Comparison of ENCODE assay signal across 24 cellular contexts in the genomic region with DNA sequence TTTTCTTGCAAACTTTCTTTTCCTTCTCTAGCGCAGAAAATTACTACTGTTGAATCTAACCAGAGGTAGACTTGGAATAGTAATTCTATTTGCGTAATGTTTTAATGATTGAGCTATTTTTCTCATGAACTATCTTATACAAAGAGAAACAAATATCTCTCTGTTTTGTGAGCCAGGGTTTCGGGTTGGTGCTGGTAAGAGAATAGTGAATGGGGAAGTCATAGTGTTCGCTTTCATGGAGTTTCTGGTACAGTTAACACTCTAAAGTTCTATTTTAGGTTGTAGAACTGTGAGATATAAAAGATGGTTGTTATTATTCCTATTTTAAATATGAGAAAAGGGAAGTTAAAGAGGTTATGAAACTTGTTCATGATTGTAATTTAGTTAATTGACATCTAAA. TPM values are rescaled to one million over a fixed set of nuclear protein-coding genes. Genes with fewer than 3 reads are reported as not detected.
"Had no signal": no experiment of that assay in that cellular context is flagged by ENCODE, and none has a peak within 500 bp of the region (broad histone marks: within the 10 kb centered on the region; RNA-seq: fewer than 3 reads in every experiment).

No MANE protein-coding gene starts in this region.

- H3K4me3 ChIP-seq: gastroesophageal sphincter, hepatocyte, right atrium auricular region had no signal

- H3K4me2 ChIP-seq: hepatocyte had no signal

- H3K27ac ChIP-seq: brain microvascular endothelial cell, epithelial cell of prostate, gastroesophageal sphincter, hepatocyte, right atrium auricular region had no signal

- H3K79me2 ChIP-seq: hepatocyte had no signal

- ATAC-seq: activated CD8-positive, alpha-beta T cell treated with anti-CD3 and anti-CD28 coated beads, Interleukin-2, amount 10 ng/mL, durations not matched to agents 7 days and 5 days; gastroesophageal sphincter; left lobe of liver; natural killer cell had no signal

- H3K36me3 ChIP-seq: brain microvascular endothelial cell, gastroesophageal sphincter, right atrium auricular region had no signal

- H2AFZ ChIP-seq: hepatocyte had no signal

- H3K27me3 ChIP-seq: brain microvascular endothelial cell, gastroesophageal sphincter, hepatocyte, right atrium auricular region had no signal

- DNase-seq: activated CD4-positive, alpha-beta T cell treated with anti-CD3 and anti-CD28 coated beads, Interleukin-2, amount 10 ng/mL, durations not matched to agents 24 days and 14 days; activated CD4-positive, CD25-positive, alpha-beta regulatory T cell; activated CD8-positive, alpha-beta memory T cell treated with anti-CD3 and anti-CD28 coated beads, Interleukin-2, amount 50 U/mL, for 4 hours; activated CD8-positive, alpha-beta T cell treated with anti-CD3 and anti-CD28 coated beads, Interleukin-2, amount 10 ng/mL, durations not matched to agents 7 days and 5 days; activated gamma-delta T cell treated with Interleukin-2 at 50 U/mL for 16 hours; activated naive CD8-positive, alpha-beta T cell treated with anti-CD3 and anti-CD28 coated beads for 36 hours; brain microvascular endothelial cell; cortex of kidney; effector memory CD4-positive, alpha-beta T cell; natural killer cell; nucleus accumbens; stimulated activated CD4-positive, alpha-beta T cell treated with anti-CD3 and anti-CD28 coated beads, Interleukin-4, amount 100 ng/mL, for 24 hours; stimulated activated naive CD4-positive, alpha-beta T cell; trophoblast cell had no signal

- H3K9me3 ChIP-seq: gastroesophageal sphincter, right atrium auricular region had no signal

- H3K4me1 ChIP-seq: gastroesophageal sphincter, right atrium auricular region had no signal

RNA-seq across cellular contexts. Expression of a gene that starts 6.6 kb away (rescaled TPM):
- total RNA-seq: activated CD4-positive, alpha-beta T cell treated with anti-CD3 and anti-CD28 coated beads, Interleukin-2, amount 10 ng/mL, durations not matched to agents 24 days and 14 days; activated CD8-positive, alpha-beta T cell treated with anti-CD3 and anti-CD28 coated beads, Interleukin-2, amount 10 ng/mL, durations not matched to agents 7 days and 5 days; activated naive CD8-positive, alpha-beta T cell treated with anti-CD3 and anti-CD28 coated beads for 36 hours; fibroblast of lung; gastroesophageal sphincter; lung microvascular endothelial cell; mucosa of gallbladder; posterior vena cava; right atrium auricular region; skeletal muscle tissue had no signal

RNA-seq across cellular contexts. Expression of a gene that starts 18.1 kb away (rescaled TPM):
- total RNA-seq: activated CD4-positive, alpha-beta T cell treated with anti-CD3 and anti-CD28 coated beads, Interleukin-2, amount 10 ng/mL, durations not matched to agents 24 days and 14 days; activated naive CD8-positive, alpha-beta T cell treated with anti-CD3 and anti-CD28 coated beads for 36 hours; fibroblast of lung; gastroesophageal sphincter; hepatocyte; left lobe of liver; lung microvascular endothelial cell; mucosa of gallbladder; right atrium auricular region; skeletal muscle tissue had no signal

RNA-seq across cellular contexts. Expression of a gene that starts 21.1 kb away (rescaled TPM):
- total RNA-seq: activated CD4-positive, alpha-beta T cell treated with anti-CD3 and anti-CD28 coated beads, Interleukin-2, amount 10 ng/mL, durations not matched to agents 24 days and 14 days; fibroblast of lung; lung microvascular endothelial cell had no signal

RNA-seq across cellular contexts. Expression of a gene that starts 38.2 kb away (rescaled TPM):
- total RNA-seq: activated CD4-positive, alpha-beta T cell treated with anti-CD3 and anti-CD28 coated beads, Interleukin-2, amount 10 ng/mL, durations not matched to agents 24 days and 14 days; activated CD8-positive, alpha-beta T cell treated with anti-CD3 and anti-CD28 coated beads, Interleukin-2, amount 10 ng/mL, durations not matched to agents 7 days and 5 days; activated naive CD8-positive, alpha-beta T cell treated with anti-CD3 and anti-CD28 coated beads for 36 hours; fibroblast of lung; gastroesophageal sphincter; hepatocyte; left lobe of liver; lung microvascular endothelial cell; posterior vena cava; right atrium auricular region; skeletal muscle tissue had no signal
